3 cellular contexts compared by ENCODE assay signal in genomic region chr5:132540149-132540548, GRCh38.
TF ChIP-seq lines count a peak whose summit lies in the region.

No MANE protein-coding gene starts in this region.

TF ChIP-seq in SK-N-SH treated with all-trans-retinoic acid at 6 μM for 48 hours, 23 proteins besides CTCF, POLR2A, EP300 and RAD21:
- TF ChIP-seq CSDC2 (CRISPR knock-in tag; IDR thresholded peaks at IDR 0.05) (no peak), TSHZ2 (CRISPR knock-in tag; IDR thresholded peaks at IDR 0.05) (no peak), ZNF565 (CRISPR knock-in tag; conservative IDR thresholded peaks at IDR 0.05; ENCODE audit: low read depth) (no peak)

TF ChIP-seq in SK-N-SH, 30 proteins besides CTCF, POLR2A, EP300 and RAD21:
- TF ChIP-seq REST (IDR thresholded peaks at IDR 0.05; ENCODE audit: low read depth, low read length) (no peak), EZH2phosphoT487 (IDR thresholded peaks at IDR 0.05; ENCODE audit: borderline replicate concordance, low read depth) (no peak), SIN3A (IDR thresholded peaks at IDR 0.05; ENCODE audit: borderline replicate concordance, low read depth, low read length) (no peak), FOSL2 (IDR thresholded peaks at IDR 0.05; ENCODE audit: borderline replicate concordance, low read depth) (no peak), CHD2 (IDR thresholded peaks at IDR 0.05; ENCODE audit: low read length, partially characterized antibody) (no peak), NFIC (IDR thresholded peaks at IDR 0.05; ENCODE audit: borderline replicate concordance) (no peak), MAX (IDR thresholded peaks at IDR 0.05; ENCODE audit: low read depth) (no peak), MXI1 (IDR thresholded peaks at IDR 0.05; ENCODE audit: low read depth, low read length) (no peak), GABPA (IDR thresholded peaks at IDR 0.05; ENCODE audit: low read depth) (no peak), RXRA (IDR thresholded peaks at IDR 0.05; ENCODE audit: borderline replicate concordance, low read depth) (no peak), TCF12 (IDR thresholded peaks at IDR 0.05) (no peak), TEAD4 (IDR thresholded peaks at IDR 0.05; ENCODE audit: borderline replicate concordance, insufficient read depth) (no peak), SMC3 (IDR thresholded peaks at IDR 0.05; ENCODE audit: low read depth, low read length) (no peak), ELF1 (IDR thresholded peaks at IDR 0.05) (no peak), ZBTB33 (IDR thresholded peaks at IDR 0.05; ENCODE audit: borderline replicate concordance, low read depth) (no peak), IRF3 (IDR thresholded peaks at IDR 0.05; ENCODE audit: low read depth, low read length) (no peak), YY1 (IDR thresholded peaks at IDR 0.05; ENCODE audit: low read depth) (no peak), TAF1 (IDR thresholded peaks at IDR 0.05; ENCODE audit: borderline replicate concordance, low read depth, low read length) (no peak), RCOR1 (IDR thresholded peaks at IDR 0.05; ENCODE audit: low read length) (no peak)

TF ChIP-seq in K562, 482 proteins besides CTCF, POLR2A, EP300 and RAD21:
- TF ChIP-seq TSC22D4 (tag; IDR thresholded peaks at IDR 0.05) (no peak), ZNF174 (CRISPR knock-in tag; IDR thresholded peaks at IDR 0.05) (no peak), CREB5 (CRISPR knock-in tag; IDR thresholded peaks at IDR 0.05) (no peak), ZNF551 (CRISPR knock-in tag; IDR thresholded peaks at IDR 0.05) (no peak), ELK3 (CRISPR knock-in tag; IDR thresholded peaks at IDR 0.05) (no peak), ZBTB12 (CRISPR knock-in tag; IDR thresholded peaks at IDR 0.05) (no peak)
